In genomic region chr12:118312578-118312977, GRCh38 we compare ENCODE assay signal across 12 cellular contexts.
DNase-seq lines count a peak whose midpoint lies in the region; ATAC-seq and TF ChIP-seq lines count a peak whose summit lies in the region.
"Had no signal": no experiment of that assay in that cellular context is flagged by ENCODE, and none has a peak within 500 bp of the region (broad histone marks: within the 10 kb centered on the region; RNA-seq: fewer than 3 reads in every experiment).

No MANE protein-coding gene starts in this region.

- CTCF ChIA-PET in GM10248 (lab: Yijun Ruan, JAX) (interaction anchor here (1.4 to 2.1 kb wide), 6 partner anchors 9 to 64 kb away, joined by 3 to 7 read pairs (median 4); partner anchors contain the start of gene SUDS3), WTC11 (lab: Charles Lee) (interaction anchor here (1.2 kb wide), 1 partner anchor 63 kb away, joined by 3 read pairs; no protein-coding TSS in a partner anchor)

- H3K4me1 Mint-ChIP-seq in WTC11, result peaks cover 8% of the 10 kb centered on the region

- no peaks in the 10 kb centered on the region for H3K27me3 Mint-ChIP-seq in WTC11 (ENCODE audit: low read depth)
- H3K27me3 Mint-ChIP-seq: activated naive CD8-positive, alpha-beta T cell treated with anti-CD3 and anti-CD28 coated beads, Interleukin-2, amount 10 ng/mL, durations not matched to agents 7 days and 5 days had no signal

- H3K4me3 Mint-ChIP-seq in WTC11, result no peak overlapping the region
- H3K4me3 Mint-ChIP-seq: activated naive CD8-positive, alpha-beta T cell treated with anti-CD3 and anti-CD28 coated beads, Interleukin-2, amount 10 ng/mL, durations not matched to agents 7 days and 5 days had no signal

- H3K36me3 Mint-ChIP-seq in WTC11, result no peaks in the 10 kb centered on the region

- no peak overlapping the region for H3K27ac Mint-ChIP-seq in WTC11
- H3K27ac Mint-ChIP-seq: activated naive CD8-positive, alpha-beta T cell treated with anti-CD3 and anti-CD28 coated beads, Interleukin-2, amount 10 ng/mL, durations not matched to agents 7 days and 5 days had no signal

- DNase-seq in GM10248 (ENCODE audit: extremely low spot score), result peak; percentile 55
- DNase-seq in adipocyte (ENCODE audit: low read depth), result no peak
- DNase-seq in NCI-H1694 (lab: John Stamatoyannopoulos, UW), result no peak
- no peak for DNase-seq in WTC11 (ENCODE audit: low spot score)
- DNase-seq in stimulated activated naive CD4-positive, alpha-beta T cell treated with Interleukin-2 at 50 U/mL for 16 hours (lab: John Stamatoyannopoulos, UW), result no peak
- no peak for DNase-seq in sciatic nerve (ENCODE audit: low spot score)
- DNase-seq: activated naive CD8-positive, alpha-beta T cell treated with anti-CD3 and anti-CD28 coated beads, Interleukin-2, amount 10 ng/mL, durations not matched to agents 7 days and 5 days; MM.1S; mucosa of descending colon; stimulated activated CD4-positive, alpha-beta T cell treated with anti-CD3 and anti-CD28 coated beads, Interleukin-2, amount 100 ng/mL, for 24 hours had no signal

- no peak for TF ChIP-seq CTCF in GM10248 (IDR thresholded peaks at IDR 0.05; ENCODE audit: control extremely low read depth, extremely low read depth, low read depth, missing control alignments)
- TF ChIP-seq CTCF in WTC11 (IDR thresholded peaks at IDR 0.05), result no peak

- intact Hi-C loops in sciatic nerve (cut with DNase I), result no loop called here

- H3K27me3 ChIP-seq in adipocyte (replicated peaks; ENCODE audit: control insufficient read depth, insufficient read depth, low read length), result no peaks in the 10 kb centered on the region

- peak; percentile 77 for ATAC-seq in GM19452 (IDR thresholded peaks at IDR 0.05; ENCODE audit: unreplicated experiment)
- peak; percentile 71 for ATAC-seq in HG03135 (IDR thresholded peaks at IDR 0.05; ENCODE audit: unreplicated experiment)
- no peak for ATAC-seq in WTC11
- no peak for ATAC-seq in sciatic nerve
- ATAC-seq: mucosa of descending colon had no signal

- no peak overlapping the region for H3K4me3 ChIP-seq in adipocyte (ENCODE audit: low read length)
- H3K4me3 ChIP-seq: mucosa of descending colon had no signal

- H3K36me3 ChIP-seq in adipocyte (ENCODE audit: control insufficient read depth, insufficient read depth, low read length, severe bottlenecking), result no peaks in the 10 kb centered on the region

- peaks cover 23% of the 10 kb centered on the region for H3K4me1 ChIP-seq in adipocyte (ENCODE audit: control insufficient read depth, insufficient read depth, low read length)

- peak overlapping the region; percentile 46 for H3K9ac ChIP-seq in adipocyte (ENCODE audit: low read length)

- no peaks in the 10 kb centered on the region for H3K9me3 ChIP-seq in adipocyte (ENCODE audit: control insufficient read depth, low read length)
- H3K9me3 ChIP-seq: mucosa of descending colon had no signal

- H3K9me3 Mint-ChIP-seq in WTC11, result no peaks in the 10 kb centered on the region
- H3K9me3 Mint-ChIP-seq: activated naive CD8-positive, alpha-beta T cell treated with anti-CD3 and anti-CD28 coated beads, Interleukin-2, amount 10 ng/mL, durations not matched to agents 7 days and 5 days had no signal

- POLR2A ChIA-PET in GM10248 (lab: Yijun Ruan, JAX) (interaction anchor here (0.6 kb wide), 1 partner anchor 170 kb away, joined by 5 read pairs; no protein-coding TSS in a partner anchor), WTC11 (lab: Charles Lee) (no interaction called here)

TF ChIP-seq in WTC11, 78 proteins besides CTCF, POLR2A, EP300 and RAD21:
- no peak for TF ChIP-seq E2F1 (CRISPR knock-in tag; IDR thresholded peaks at IDR 0.05)
- TF ChIP-seq HMGA2 (CRISPR knock-in tag; IDR thresholded peaks at IDR 0.05), result no peak

Comparison
In these comparisons a context has a peak if more than half of its experiments do, and no peak if none do; other contexts are left out.
1. ATAC-seq: peak in GM19452 (single experiment) and HG03135 (single experiment); none in WTC11 (single experiment) and sciatic nerve (single experiment).